24 cellular contexts compared by ENCODE assay signal in genomic region chr9:111917201-111917600, GRCh38. TPM values are rescaled to one million over a fixed set of nuclear protein-coding genes. Genes with fewer than 3 reads are reported as not detected.
DNase-seq lines count a peak whose midpoint lies in the region; ATAC-seq, FAIRE-seq and TF ChIP-seq lines count a peak whose summit lies in the region.
"Had no signal": no experiment of that assay in that cellular context is flagged by ENCODE, and none has a peak within 500 bp of the region (broad histone marks: within the 10 kb centered on the region; RNA-seq: fewer than 3 reads in every experiment).

No MANE protein-coding gene starts in this region.

- no peak overlapping the region for H3K9ac ChIP-seq in OCI-LY1 (ENCODE audit: low read length)
- H3K9ac ChIP-seq: parathyroid adenoma, SK-N-SH had no signal

- WGBS in A549 (ENCODE audit: missing lambda C conversion rate) = 58% methylated on average over 5 of the region's 5 CpGs
- 24% methylated on average over 5 of the region's 5 CpGs for WGBS in right lobe of liver (ENCODE audit: insufficient coverage, low coverage, low lambda C conversion rate, missing lambda C conversion rate)

- POLR2A ChIA-PET in A549 (lab: Yijun Ruan, JAX) = no interaction called here

- no peak for TF ChIP-seq EP300 in A549 (IDR thresholded peaks at IDR 0.05)

- H3K36me3 ChIP-seq in OCI-LY1 (ENCODE audit: insufficient read depth, low read length) = peaks cover 25% of the 10 kb centered on the region
- no peaks in the 10 kb centered on the region for H3K36me3 ChIP-seq in right lobe of liver

- no peak overlapping the region for H3K4me3 ChIP-seq in A549
- peak overlapping the region; percentile 20; the same call in 1 of the 2 replicates for H3K4me3 ChIP-seq in GM12864 (ENCODE audit: low read depth, low read length)
- H3K4me3 ChIP-seq in OCI-LY1 (ENCODE audit: low read depth, low read length, poor library complexity, severe bottlenecking) = no peak overlapping the region
- H3K4me3 ChIP-seq in right lobe of liver = peak overlapping the region in 2 of 3 donors; percentile 20 to 24
- H3K4me3 ChIP-seq: K562, tibial nerve had no signal

- intact Hi-C loops in right lobe of liver (cut with DNase I) = no loop called here

- no peaks in the 10 kb centered on the region for H4K20me1 ChIP-seq in OCI-LY1 (ENCODE audit: insufficient read depth, low read length)

- H3K9me2 ChIP-seq in OCI-LY1 (ENCODE audit: low read depth, low read length) = no peaks in the 10 kb centered on the region
- H3K9me2 ChIP-seq: SK-N-SH had no signal

- no peak for TF ChIP-seq RAD21 in A549 (conservative IDR thresholded peaks at IDR 0.05 in 1 of 2, IDR thresholded peaks at IDR 0.05 in 1 of 2)

- H3K27me3 ChIP-seq in OCI-LY1 (ENCODE audit: insufficient read depth, low read length) = no peaks in the 10 kb centered on the region
- H3K27me3 ChIP-seq in right lobe of liver = no peaks in the 10 kb centered on the region
- H3K27me3 ChIP-seq: tibial nerve had no signal

- H3K9me3 ChIP-seq in A549 (no peaks in the 10 kb centered on the region), OCI-LY1 (ENCODE audit: low read length) (no peaks in the 10 kb centered on the region), right lobe of liver (no peaks in the 10 kb centered on the region)
- H3K9me3 ChIP-seq: SK-N-SH, tibial nerve had no signal

- ATAC-seq in A549 = no peak
- peak; percentile 73 to 88 (median 82) for ATAC-seq in right lobe of liver
- ATAC-seq in GM19351 (IDR thresholded peaks at IDR 0.05; ENCODE audit: unreplicated experiment) = no peak
- ATAC-seq: CD8-positive, alpha-beta T cell; K562; WTC11 had no signal

- DNase-seq in A549 (ENCODE audit: low read depth in 1 of 2, low spot score in 1 of 2) = no peak
- DNase-seq in GM12864 (ENCODE audit: low read depth) = no peak
- DNase-seq in right lobe of liver = peak in 1 of 3 donors; percentile 71
- no peak for DNase-seq in nucleus accumbens (lab: John Stamatoyannopoulos, UW)
- DNase-seq in NCI-H2196 treated with DMSO at 0.1 percent for 48 hours (lab: John Stamatoyannopoulos, UW; ENCODE audit: unreplicated experiment) = no peak
- no peak for DNase-seq in midbrain (lab: John Stamatoyannopoulos, UW)
- DNase-seq: activated CD4-positive, alpha-beta T cell treated with anti-CD3 and anti-CD28 coated beads, Interleukin-2, amount 50 U/mL, for 48 hours; aorta; CD8-positive, alpha-beta T cell; DMS79 treated with DMSO at 0.1 percent for 48 hours; foreskin fibroblast; naive B cell; NCI-H187 treated with DMSO at 0.1 percent for 48 hours; NCI-H226; SK-N-SH; stimulated activated CD4-positive, alpha-beta T cell treated with anti-CD3 and anti-CD28 coated beads, Interleukin-1b, Interleukin-23, amount 100 ng/mL, for 48 hours; stimulated activated naive CD4-positive, alpha-beta T cell; T-helper 9 cell had no signal

- H2AFZ ChIP-seq in OCI-LY1 (ENCODE audit: low read length) = no peak overlapping the region
- H2AFZ ChIP-seq: parathyroid adenoma had no signal

- H3K4me1 ChIP-seq in A549 = peaks cover 24% of the 10 kb centered on the region
- peaks cover 90% of the 10 kb centered on the region for H3K4me1 ChIP-seq in OCI-LY1 (ENCODE audit: insufficient read depth, low read length, severe bottlenecking)
- peaks cover 0 to 37% (median 11%) of the 10 kb centered on the region in 4 donors for H3K4me1 ChIP-seq in right lobe of liver
- H3K4me1 ChIP-seq: parathyroid adenoma had no signal

- TF ChIP-seq POLR2A in A549 (IDR thresholded peaks at IDR 0.05; ENCODE audit: low read length) = no peak
- no peak for TF ChIP-seq POLR2A in right lobe of liver (IDR thresholded peaks at IDR 0.05)

- peaks cover 57% of the 10 kb centered on the region for H3K79me2 ChIP-seq in OCI-LY1 (ENCODE audit: insufficient read depth, low read length)
- H3K79me2 ChIP-seq: parathyroid adenoma had no signal

- no peaks in the 10 kb centered on the region for H3F3A ChIP-seq in OCI-LY1 (ENCODE audit: insufficient read depth, low read length)

- FAIRE-seq in A549 (lab: Jason Lieb, UNC) = no peak
- FAIRE-seq: K562 had no signal

- H3K4me2 ChIP-seq in A549 (0 out of 3 replicates have a peak overlapping the region, but pooled peaks have one; percentile 6), OCI-LY1 (ENCODE audit: low read length) (peak overlapping the region; percentile 53)
- H3K4me2 ChIP-seq: SK-N-SH had no signal

- CTCF ChIA-PET in A549 (lab: Yijun Ruan, JAX) = interaction anchor here (0.5 to 2.8 kb wide), 2 partner anchors 119 to 158 kb away, joined by 4 to 7 read pairs; no protein-coding TSS in a partner anchor

- no peak overlapping the region for H3K27ac ChIP-seq in A549
- H3K27ac ChIP-seq in OCI-LY1 (ENCODE audit: low read depth, low read length, poor library complexity, severe bottlenecking) = peak overlapping the region; percentile 82
- H3K27ac ChIP-seq in right lobe of liver = peak overlapping the region; percentile 58 to 68 (median 58)
- H3K27ac ChIP-seq: parathyroid adenoma, tibial nerve had no signal

- no peak for TF ChIP-seq CTCF in A549 (IDR thresholded peaks at IDR 0.05)
- TF ChIP-seq CTCF in GM12864 (IDR thresholded peaks at IDR 0.05; ENCODE audit: low read depth, low read length, missing control alignments) = no peak
- TF ChIP-seq CTCF in OCI-LY1 (IDR thresholded peaks at IDR 0.05; ENCODE audit: low read length) = no peak
- TF ChIP-seq CTCF in right lobe of liver (IDR thresholded peaks at IDR 0.05) = no peak

TF ChIP-seq in A549, 52 proteins besides CTCF, POLR2A, EP300 and RAD21:
- TF ChIP-seq ATOH8 (CRISPR knock-in tag; IDR thresholded peaks at IDR 0.05; ENCODE audit: low read depth) (no peak), ZSCAN20 (CRISPR knock-in tag; IDR thresholded peaks at IDR 0.05) (no peak), TFCP2L1 (CRISPR knock-in tag; IDR thresholded peaks at IDR 0.05) (no peak), JUNB (IDR thresholded peaks at IDR 0.05) (no peak), FOSB (CRISPR knock-in tag; IDR thresholded peaks at IDR 0.05) (no peak), HEYL (CRISPR knock-in tag; IDR thresholded peaks at IDR 0.05) (no peak), MAFK (IDR thresholded peaks at IDR 0.05; ENCODE audit: partially characterized antibody) (no peak), MYC (IDR thresholded peaks at IDR 0.05; ENCODE audit: borderline replicate concordance, low read length) (no peak), CHD4 (IDR thresholded peaks at IDR 0.05; ENCODE audit: borderline replicate concordance) (no peak), PHF8 (IDR thresholded peaks at IDR 0.05; ENCODE audit: borderline replicate concordance, low read depth) (no peak)
- TF ChIP-seq, protein P1, sequence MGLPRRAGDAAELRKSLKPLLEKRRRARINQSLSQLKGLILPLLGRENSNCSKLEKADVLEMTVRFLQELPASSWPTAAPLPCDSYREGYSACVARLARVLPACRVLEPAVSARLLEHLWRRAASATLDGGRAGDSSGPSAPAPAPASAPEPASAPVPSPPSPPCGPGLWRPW (IDR thresholded peaks at IDR 0.05) = no peak
TF ChIP-seq in A549: peak in this region for 0.

RNA-seq across cellular contexts. Expression of gene UGCG, which starts 20.6 kb away (rescaled TPM):
- polyA plus RNA-seq in A549 (2011; rRNA removed) (16.7 and 25.9 TPM in 2 replicates), A549 (2017; fragmentation: RNase III; extraction: RNeasy Plus Mini Kit Qiagen cat#74134 plus additional on column Dnase treatment) (10.5 to 12.1 TPM (median 11.6 TPM) in 3 replicates)
- polyA plus RNA-seq in A549 (2012; cell fraction: cytosol; rRNA removed) = 7.8 and 9.5 TPM in 2 replicates
- polyA plus RNA-seq in A549 (2012; cell fraction: nucleus; rRNA removed) = 7.4 and 10.6 TPM in 2 replicates
- polyA minus RNA-seq in A549 (2011; rRNA and poly(A)+ RNA removed) = 14.5 and 17.2 TPM in 2 replicates
- 10 to 100 TPM in 5 of 6 experiments, 1 to 10 TPM in 1; 7.9 to 37.2 (median 17.1) TPM for total RNA-seq in right lobe of liver

Comparison
In these comparisons a context has a peak if more than half of its experiments do, and no peak if none do; other contexts are left out.
1. ATAC-seq: peak in right lobe of liver (4 of 4); none in A549 (0 of 2) and GM19351 (single experiment).
2. H3K27ac ChIP-seq: peak in OCI-LY1 (single experiment) and right lobe of liver (3 of 3); none in A549 (0 of 2).
3. H3K4me3 ChIP-seq: peak in GM12864 (single experiment) and right lobe of liver (2 of 3); none in A549 (single experiment) and OCI-LY1 (single experiment).